1 cellular context compared by ENCODE assay signal in the genomic region with DNA sequence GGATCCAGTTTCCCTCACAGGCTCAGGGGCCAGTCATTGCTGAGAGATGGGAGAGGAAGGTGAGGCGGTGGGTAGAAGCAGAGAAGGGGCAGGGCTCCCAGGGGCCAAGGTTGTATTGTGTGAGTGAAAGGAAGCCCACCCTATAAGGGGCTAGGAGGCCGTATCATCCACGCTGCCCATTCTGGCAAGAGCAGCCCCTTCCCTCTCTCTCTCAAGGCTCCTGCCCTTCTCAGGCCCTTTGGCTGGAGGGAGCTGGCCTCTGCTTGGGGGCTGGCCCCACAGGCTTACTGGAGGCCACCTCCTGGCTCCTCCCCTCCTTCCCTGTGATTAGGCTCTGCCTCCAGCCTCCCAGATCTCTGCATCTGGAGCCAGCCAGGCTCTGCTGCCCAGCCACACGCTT.
TF ChIP-seq lines count a peak whose summit lies in the region.

No MANE protein-coding gene starts in this region.

TF ChIP-seq in HCT116, 20 proteins besides CTCF, POLR2A, EP300 and RAD21 (continued from another document):
- TF ChIP-seq SP1 (IDR thresholded peaks at IDR 0.05; ENCODE audit: low read depth) (no peak), ELF1 (IDR thresholded peaks at IDR 0.05; ENCODE audit: borderline replicate concordance, low read depth) (no peak), POLR2AphosphoS5 (IDR thresholded peaks at IDR 0.05; ENCODE audit: low read depth, low read length) (no peak), ZNF274 (IDR thresholded peaks at IDR 0.05; ENCODE audit: low read depth, low read length) (no peak), FOSL1 (IDR thresholded peaks at IDR 0.05; ENCODE audit: low read depth) (no peak), CEBPB (IDR thresholded peaks at IDR 0.05; ENCODE audit: low read depth) (no peak), SRF (IDR thresholded peaks at IDR 0.05; ENCODE audit: low read depth) (no peak), ATF3 (IDR thresholded peaks at IDR 0.05) (no peak), TCF7L2 (IDR thresholded peaks at IDR 0.05; ENCODE audit: borderline replicate concordance, extremely low read depth, insufficient read depth, insufficient read length) (no peak), ZBTB33 (IDR thresholded peaks at IDR 0.05; ENCODE audit: extremely low read depth, insufficient replicate concordance, low read length) (no peak), SIN3A (IDR thresholded peaks at IDR 0.05; ENCODE audit: low read depth) (no peak)
- TF ChIP-seq, protein P1, sequence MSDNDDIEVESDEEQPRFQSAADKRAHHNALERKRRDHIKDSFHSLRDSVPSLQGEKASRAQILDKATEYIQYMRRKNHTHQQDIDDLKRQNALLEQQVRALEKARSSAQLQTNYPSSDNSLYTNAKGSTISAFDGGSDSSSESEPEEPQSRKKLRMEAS (IDR thresholded peaks at IDR 0.05): no peak
